Comparison of ENCODE assay signal across 29 cellular contexts in genomic region chr15:92597548-92597947, GRCh38.
"Had no signal": no experiment of that assay in that cellular context is flagged by ENCODE, and none has a peak within 500 bp of the region (broad histone marks: within the 10 kb centered on the region; RNA-seq: fewer than 3 reads in every experiment).

No MANE protein-coding gene starts in this region.

- DNase-seq: activated B cell treated with CpG ODN at 0.5 μM for 24 hours; activated CD4-positive, alpha-beta memory T cell treated with anti-CD3 and anti-CD28 coated beads, Interleukin-2, amount 10 ng/mL, durations not matched to agents 7 days and 5 days; activated CD4-positive, alpha-beta T cell treated with anti-CD3 and anti-CD28 coated beads for 1 hour; activated CD4-positive, alpha-beta T cell treated with anti-CD3 and anti-CD28 coated beads for 48 hours; activated CD8-positive, alpha-beta memory T cell treated with anti-CD3 and anti-CD28 coated beads for 24 hours; activated CD8-positive, alpha-beta memory T cell treated with anti-CD3 and anti-CD28 coated beads, Interleukin-2, amount 10 ng/mL, durations not matched to agents 7 days and 5 days; activated CD8-positive, alpha-beta memory T cell treated with anti-CD3 and anti-CD28 coated beads, Interleukin-2, amount 50 U/mL, for 48 hours; activated effector memory CD4-positive, alpha-beta T cell treated with Interleukin-2 at 50 U/mL for 16 hours; activated naive CD4-positive, alpha-beta T cell treated with anti-CD3 and anti-CD28 coated beads, Interleukin-2, amount 10 ng/mL, durations not matched to agents 7 days and 5 days; activated naive CD8-positive, alpha-beta T cell treated with anti-CD3 and anti-CD28 coated beads, Interleukin-2, amount 50 U/mL, for 24 hours; activated T-cell treated with anti-CD3 and anti-CD28 coated beads, Interleukin-2, amount 50 U/mL, for 48 hours; anterior cingulate cortex; brain microvascular endothelial cell; IMR-90; NCI-H1105; NCI-H1417 treated with DMSO at 0.1 percent for 48 hours; NCI-H1694; NCI-H1930; NCI-H2081 treated with DMSO at 0.1 percent for 48 hours; NCI-H226; NCI-H446 treated with DMSO at 0.1 percent for 48 hours; NCI-H524; SW 1271; T-helper 1 cell; T-helper 2 cell; T-helper 9 cell had no signal

- H3K4me3 ChIP-seq: K562 had no signal

- H3K27ac ChIP-seq: brain microvascular endothelial cell, VCaP had no signal

- H3K36me3 ChIP-seq: brain microvascular endothelial cell had no signal

- H3K27me3 ChIP-seq: brain microvascular endothelial cell had no signal

- FAIRE-seq: K562 had no signal

- ATAC-seq: activated CD8-positive, alpha-beta memory T cell treated with anti-CD3 and anti-CD28 coated beads, Interleukin-2, amount 10 ng/mL, durations not matched to agents 7 days and 5 days; activated naive CD8-positive, alpha-beta T cell treated with anti-CD3 and anti-CD28 coated beads, Interleukin-2, amount 50 U/mL, for 24 hours; K562; Panc1 had no signal
